ENCODE assay signal across 4 cellular contexts in genomic region chr7:32619416-32619815, GRCh38.
DNase-seq lines count a peak whose midpoint lies in the region; ATAC-seq, FAIRE-seq and TF ChIP-seq lines count a peak whose summit lies in the region.
"Not testable (repeated sequence)": the region's sequence is repeated elsewhere in the genome, so short reads cannot be mapped to it uniquely, and the experiment has no call there.

No MANE protein-coding gene starts in this region.

- peak overlapping the region; percentile 68 for H3K4me2 ChIP-seq in A549
- not testable (repeated sequence) for H3K4me2 ChIP-seq in K562 (ENCODE audit: insufficient read depth, low read length)

- not testable (repeated sequence) for H3K79me2 ChIP-seq in K562 (ENCODE audit: control insufficient read depth, insufficient read depth, low read length)

- not testable (repeated sequence) for H3K9me3 ChIP-seq in A549; K562 (replicated peaks; ENCODE audit: control insufficient read depth, insufficient read depth, low read depth, low read length)

- not testable (repeated sequence) for H3K9ac ChIP-seq in K562 (ENCODE audit: insufficient read depth in 1 of 2, low read depth in 2 of 2, low read length in 2 of 2)

- not testable (repeated sequence) for H3K27me3 ChIP-seq in K562 (ENCODE audit: control insufficient read depth in 2 of 2, insufficient read depth in 2 of 2, low read length in 2 of 2)

- not testable (repeated sequence) for H3K36me3 ChIP-seq in K562 (ENCODE audit: control insufficient read depth, insufficient read depth, low read length)

- not testable (repeated sequence) for TF ChIP-seq RAD21 in A549 (conservative IDR thresholded peaks at IDR 0.05 in 1 of 2, IDR thresholded peaks at IDR 0.05 in 1 of 2); K562 (CRISPR knock-in tag; conservative IDR thresholded peaks at IDR 0.05 in 1 of 2, IDR thresholded peaks at IDR 0.05 in 1 of 2)

- 17% methylated on average over 1 of the region's 1 CpG for WGBS in A549 (ENCODE audit: missing lambda C conversion rate)
- 62% methylated on average over 1 of the region's 1 CpG for WGBS in K562 (ENCODE audit: insufficient coverage, low coverage, missing lambda C conversion rate)

- not testable (repeated sequence) for H3K9me1 ChIP-seq in K562 (ENCODE audit: control insufficient read depth, insufficient read depth, low read length)

- not testable (repeated sequence) for H3K27ac Mint-ChIP-seq in WTC11

- H3K27me3 Mint-ChIP-seq in WTC11 (ENCODE audit: low read depth) = not testable (repeated sequence)

- not testable (repeated sequence) for H2AFZ ChIP-seq in K562 (ENCODE audit: low read depth, low read length)

- H3K36me3 Mint-ChIP-seq in WTC11 = not testable (repeated sequence)

- H3K4me1 ChIP-seq in A549 (peaks cover 67% of the 10 kb centered on the region), K562 (replicated peaks in 1 of 2; ENCODE audit: control insufficient read depth in 2 of 2, insufficient read depth in 2 of 2, low read length in 2 of 2) (peaks cover 0 to 15% of the 10 kb centered on the region in 2 experiments; a peak in 3 of 5 replicates)

- H3K9me3 Mint-ChIP-seq in WTC11 = not testable (repeated sequence)

- POLR2A ChIA-PET in A549 (lab: Yijun Ruan, JAX); WTC11 (lab: Charles Lee): not testable (repeated sequence)
- POLR2A ChIA-PET in K562 (lab: Yijun Ruan, JAX) = interaction anchor here (1.5 kb wide), 1 partner anchor 50 kb away, joined by 5 read pairs; no protein-coding TSS in a partner anchor

- not testable (repeated sequence) for TF ChIP-seq EP300 in A549 (IDR thresholded peaks at IDR 0.05); K562 (IDR thresholded peaks at IDR 0.05; ENCODE audit: low read length)

- FAIRE-seq in A549 (lab: Jason Lieb, UNC); K562 (lab: Jason Lieb, UNC): not testable (repeated sequence)
- FAIRE-seq in islet of Langerhans (lab: Jason Lieb, UNC) = peak; percentile 21

- H3K4me3 Mint-ChIP-seq in WTC11 = not testable (repeated sequence)

- H3K4me1 Mint-ChIP-seq in WTC11 = peaks cover 23% of the 10 kb centered on the region

- in situ Hi-C loops in K562 (cut with MboI) = not testable (repeated sequence)

- peak; percentile 44 to 60; a peak in 3 of 6 replicates for ATAC-seq in A549
- ATAC-seq in WTC11 = 0 out of 2 replicates have a peak, but pooled peaks have one; percentile 24
- ATAC-seq in K562 = peak; percentile 7; the same call in 1 of the 3 replicates

- DNase-seq in A549 (ENCODE audit: low read depth in 1 of 2, low spot score in 1 of 2); WTC11 (ENCODE audit: low spot score); K562 (ENCODE audit: extremely low read depth in 1 of 4, low spot score in 3 of 4): not testable (repeated sequence)

- not testable (repeated sequence) for TF ChIP-seq CTCF in A549 (IDR thresholded peaks at IDR 0.05); WTC11 (IDR thresholded peaks at IDR 0.05); K562 (IDR thresholded peaks at IDR 0.05 in 2 of 3, conservative IDR thresholded peaks at IDR 0.05 in 1 of 3; ENCODE audit: insufficient read depth in 2 of 3, low read depth in 1 of 3, low read length in 3 of 3)

- H4K20me1 ChIP-seq in K562 (replicated peaks; ENCODE audit: control insufficient read depth, insufficient read depth, low read length) = not testable (repeated sequence)

- not testable (repeated sequence) for BruUV-seq in K562 (replicated peaks; lab: Mats Ljungman, UMichigan)

- not testable (repeated sequence) for TF ChIP-seq POLR2A in A549 (IDR thresholded peaks at IDR 0.05; ENCODE audit: low read length); K562 (conservative IDR thresholded peaks at IDR 0.05)

- intact Hi-C loops in K562 (cut with micrococcal nuclease) = not testable (repeated sequence)

- CTCF ChIA-PET in A549 (lab: Yijun Ruan, JAX); K562 (lab: Yijun Ruan, JAX; ENCODE audit: low intra/inter-chr PET ratio): not testable (repeated sequence)
- CTCF ChIA-PET in WTC11 (lab: Charles Lee) = interaction anchor here (0.6 kb wide), 1 partner anchor 14 kb away, joined by 4 read pairs; no protein-coding TSS in a partner anchor

- H3K27ac ChIP-seq in A549 = peak overlapping the region; percentile 77 to 83
- H3K27ac ChIP-seq in K562 (ENCODE audit: extremely low read depth, low read depth, low read length) = not testable (repeated sequence)

- H3K4me3 ChIP-seq in A549, K562: not testable (repeated sequence)
